Comparison of ENCODE assay signal across 10 cellular contexts in genomic region chr10:104334965-104335650, GRCh38. TPM values are rescaled to one million over a fixed set of nuclear protein-coding genes. Genes with fewer than 3 reads are reported as not detected.
A peak's percentile ranks its signal among the peaks of the same experiment; 100 is the strongest.
DNase-seq lines count a peak whose midpoint lies in the region; ATAC-seq, FAIRE-seq and TF ChIP-seq lines count a peak whose summit lies in the region.
"Had no signal": no experiment of that assay in that cellular context is flagged by ENCODE, and none has a peak within 500 bp of the region (broad histone marks: within the 10 kb centered on the region; RNA-seq: fewer than 3 reads in every experiment).

No MANE protein-coding gene starts in this region.

- FAIRE-seq in keratinocyte (lab: Jason Lieb, UNC), result peak; percentile 72

- H3K36me3 Mint-ChIP-seq in activated CD4-positive, alpha-beta T cell treated with anti-CD3 and anti-CD28 coated beads for 36 hours (ENCODE audit: low read depth), result peaks cover 25% of the 10 kb centered on the region
- peaks cover 57% of the 10 kb centered on the region for H3K36me3 Mint-ChIP-seq in activated T-cell treated with anti-CD3 and anti-CD28 coated beads, Interleukin-2, amount 50 U/mL, for 24 hours (ENCODE audit: low read depth)

- peaks cover 59% of the 10 kb centered on the region for H3K4me1 ChIP-seq in keratinocyte (ENCODE audit: control insufficient read depth, extremely low read depth, insufficient read depth, low read length)
- peaks cover 71 to 73% of the 10 kb centered on the region in 2 donors for H3K4me1 ChIP-seq in thyroid gland
- peaks cover 0 to 2% of the 10 kb centered on the region in 2 donors for H3K4me1 ChIP-seq in aorta (ENCODE audit: control insufficient read depth in 1 of 2, insufficient read depth in 2 of 2, low read length in 2 of 2)

- no peak for ATAC-seq in activated CD4-positive, alpha-beta T cell treated with anti-CD3 and anti-CD28 coated beads for 36 hours
- ATAC-seq in aorta (ENCODE audit: low FRiP score), result no peak
- ATAC-seq in GM18870 (IDR thresholded peaks at IDR 0.05; ENCODE audit: unreplicated experiment), result no peak

- H3K4me1 Mint-ChIP-seq in activated CD4-positive, alpha-beta T cell treated with anti-CD3 and anti-CD28 coated beads for 36 hours, result peaks cover 72% of the 10 kb centered on the region
- H3K4me1 Mint-ChIP-seq in activated T-cell treated with anti-CD3 and anti-CD28 coated beads, Interleukin-2, amount 50 U/mL, for 24 hours (ENCODE audit: low read depth), result peaks cover 77% of the 10 kb centered on the region

- intact Hi-C loops in activated CD4-positive, alpha-beta T cell treated with anti-CD3 and anti-CD28 coated beads for 36 hours (cut with DNase I, micrococcal nuclease), result loop anchor here (5.0 kb wide), 2 partner anchors 213 to 418 kb away; partner anchors contain the start of genes SFR1 (in 2 of the 2) and STN1 (in 1 of the 2)
- intact Hi-C loops in thyroid gland (cut with DNase I), result no loop called here
- intact Hi-C loops in aorta (cut with DNase I), result loop anchor here in 1 of 2 donors (5.0 kb wide), 1 partner anchor 418 kb away; the partner anchor contains the start of gene STN1

- TF ChIP-seq CTCF in keratinocyte (optimal IDR thresholded peaks at IDR 0.05 in 1 of 3, IDR thresholded peaks at IDR 0.05 in 1 of 3, conservative IDR thresholded peaks at IDR 0.05 in 1 of 3; ENCODE audit: extremely low read depth in 1 of 3, insufficient read depth in 2 of 3, low read length in 3 of 3), result no peak
- TF ChIP-seq CTCF in thyroid gland (IDR thresholded peaks at IDR 0.05), result no peak

- no peaks in the 10 kb centered on the region for H3K9me3 Mint-ChIP-seq in activated CD4-positive, alpha-beta T cell treated with anti-CD3 and anti-CD28 coated beads for 36 hours (ENCODE audit: low read depth)
- H3K9me3 Mint-ChIP-seq in activated T-cell treated with anti-CD3 and anti-CD28 coated beads, Interleukin-2, amount 50 U/mL, for 24 hours, result no peaks in the 10 kb centered on the region

- peak overlapping the region; percentile 93 for H3K4me3 Mint-ChIP-seq in activated CD4-positive, alpha-beta T cell treated with anti-CD3 and anti-CD28 coated beads for 36 hours
- peak overlapping the region; percentile 87 for H3K4me3 Mint-ChIP-seq in activated T-cell treated with anti-CD3 and anti-CD28 coated beads, Interleukin-2, amount 50 U/mL, for 24 hours

- H3K4me2 ChIP-seq in keratinocyte (ENCODE audit: control insufficient read depth, extremely low read depth, insufficient read depth, low read depth, low read length), result peak overlapping the region; percentile 77

- POLR2A ChIA-PET in activated CD4-positive, alpha-beta T cell treated with anti-CD3 and anti-CD28 coated beads for 36 hours (lab: Charles Lee), result interaction anchor here (1.3 kb wide), 1 partner anchor 17 kb away, joined by 4 read pairs; no protein-coding TSS in a partner anchor

- H3K4me3 ChIP-seq in keratinocyte (ENCODE audit: control insufficient read depth in 2 of 3, extremely low read depth in 1 of 3, insufficient read depth in 2 of 3, low read depth in 1 of 3, low read length in 3 of 3) (peak overlapping the region in 2 of 3 experiments; percentile 23 to 90), thyroid gland (replicated peaks in 1 of 3) (peak overlapping the region in 1 of 3 donors; percentile 86), aorta (ENCODE audit: low read length in 2 of 2) (no peak overlapping the region)

- peak overlapping the region; percentile 95 for H3K9ac ChIP-seq in keratinocyte (ENCODE audit: control insufficient read depth, extremely low read depth, insufficient read depth, low read length)

- dilution Hi-C loops in keratinocyte (cut with MboI; ENCODE audit: extremely low pct_ligation_motif_present, low sequenced_read_pairs), result no loop called here

- no peaks in the 10 kb centered on the region for H3K27me3 Mint-ChIP-seq in activated CD4-positive, alpha-beta T cell treated with anti-CD3 and anti-CD28 coated beads for 36 hours
- no peaks in the 10 kb centered on the region for H3K27me3 Mint-ChIP-seq in activated T-cell treated with anti-CD3 and anti-CD28 coated beads, Interleukin-2, amount 50 U/mL, for 24 hours

- CTCF ChIA-PET in activated CD4-positive, alpha-beta T cell treated with anti-CD3 and anti-CD28 coated beads for 36 hours (lab: Charles Lee), result interaction anchor here (0.5 to 5.3 kb wide), 5 partner anchors 12 to 61 kb away, joined by 3 to 64 read pairs (median 9); no protein-coding TSS in a partner anchor

- peaks cover 0 to 12% of the 10 kb centered on the region in 2 experiments for H3K36me3 ChIP-seq in keratinocyte (ENCODE audit: control insufficient read depth in 2 of 2, extremely low read depth in 1 of 2, insufficient read depth in 2 of 2, low read length in 2 of 2)
- no peaks in the 10 kb centered on the region for H3K36me3 ChIP-seq in thyroid gland
- no peaks in the 10 kb centered on the region for H3K36me3 ChIP-seq in aorta (ENCODE audit: control insufficient read depth in 1 of 2, insufficient read depth in 2 of 2, low read length in 1 of 2)
- H3K36me3 ChIP-seq: adrenal gland had no signal

- 58 to 63% methylated on average over 13 of the region's 13 CpGs for WGBS in thyroid gland, 2 donors
- WGBS in aorta, 2 donors, result 88 to 91% methylated on average over 13 of the region's 13 CpGs

- H4K20me1 ChIP-seq in keratinocyte (ENCODE audit: control insufficient read depth, extremely low read depth, insufficient read depth, low read length), result no peaks in the 10 kb centered on the region

- peaks cover 71% of the 10 kb centered on the region for H3K79me2 ChIP-seq in keratinocyte (ENCODE audit: control insufficient read depth, insufficient read depth, low read length)

- H3K9me1 ChIP-seq in keratinocyte (ENCODE audit: control insufficient read depth, extremely low read depth, insufficient read depth, low read length), result peaks cover 7% of the 10 kb centered on the region

- no peaks in the 10 kb centered on the region for H3K27me3 ChIP-seq in keratinocyte (ENCODE audit: control insufficient read depth, extremely low read depth, insufficient read depth, low read length)
- no peaks in the 10 kb centered on the region for H3K27me3 ChIP-seq in thyroid gland
- no peaks in the 10 kb centered on the region for H3K27me3 ChIP-seq in aorta (ENCODE audit: control insufficient read depth in 1 of 2, insufficient read depth in 2 of 2, low read length in 1 of 2)
- H3K27me3 ChIP-seq: adrenal gland had no signal

- TF ChIP-seq POLR2A in thyroid gland (IDR thresholded peaks at IDR 0.05), result peak in 1 of 2 donors; percentile 44

- H2AFZ ChIP-seq in keratinocyte (ENCODE audit: control insufficient read depth, low read length), result no peak overlapping the region

- H3K9me3 ChIP-seq in keratinocyte (ENCODE audit: control insufficient read depth, low read depth, low read length) (no peaks in the 10 kb centered on the region), thyroid gland (no peaks in the 10 kb centered on the region), aorta (ENCODE audit: control insufficient read depth, low read length) (no peaks in the 10 kb centered on the region)
- H3K9me3 ChIP-seq: adrenal gland had no signal

- H3K27ac ChIP-seq in keratinocyte (ENCODE audit: control insufficient read depth, insufficient read depth, low read length) (peak overlapping the region; percentile 69), thyroid gland (peak overlapping the region; percentile 36 to 99 (median 98)), aorta (ENCODE audit: low read depth in 1 of 2, low read length in 2 of 2) (no peak overlapping the region)

- H3K27ac Mint-ChIP-seq in activated CD4-positive, alpha-beta T cell treated with anti-CD3 and anti-CD28 coated beads for 36 hours, result peak overlapping the region; percentile 39
- H3K27ac Mint-ChIP-seq in activated T-cell treated with anti-CD3 and anti-CD28 coated beads, Interleukin-2, amount 50 U/mL, for 24 hours, result peak overlapping the region; percentile 99

- DNase-seq in activated CD4-positive, alpha-beta T cell treated with anti-CD3 and anti-CD28 coated beads for 36 hours, result no peak
- no peak for DNase-seq in activated CD4-positive, alpha-beta T cell treated with anti-CD3 and anti-CD28 coated beads, Interleukin-2, amount 50 U/mL, for 4 hours
- no peak for DNase-seq in activated T-cell treated with anti-CD3 and anti-CD28 coated beads, Interleukin-2, amount 50 U/mL, for 24 hours
- DNase-seq in keratinocyte (ENCODE audit: low read depth, low spot score), result no peak
- peak; percentile 75 to 78 for DNase-seq in thyroid gland
- no peak for DNase-seq in OCI-M1 (lab: John Stamatoyannopoulos, UW)
- DNase-seq in aorta, result no peak
- DNase-seq: COR-L47 had no signal

RNA-seq across cellular contexts. Expression of gene ITPRIP, which starts 3.2 kb away (rescaled TPM):
- 10 to 100 TPM; 20.3 to 21.6 TPM for total RNA-seq in activated CD4-positive, alpha-beta T cell treated with anti-CD3 and anti-CD28 coated beads for 36 hours
- polyA plus RNA-seq in keratinocyte (11.9 to 13.8 TPM (median 12.1 TPM) in 3 replicates), aorta (10 to 100 TPM in 1 of 2 donors, 1 to 10 TPM in 1; 4.3 to 15.5 TPM)
- 17.4 TPM for polyA plus RNA-seq in keratinocyte (2011; ENCODE audit: low read depth)
- 6.5 and 6.6 TPM in 2 replicates for polyA plus RNA-seq in keratinocyte (2011; cell fraction: cytosol; rRNA removed)
- polyA plus RNA-seq in keratinocyte (2011; cell fraction: nucleus; rRNA removed), result 29.0 and 31.0 TPM in 2 replicates
- polyA plus RNA-seq in keratinocyte (2012; ENCODE audit: low replicate concordance), result 11.3 and 42.3 TPM in 2 replicates
- 17.5 to 24.9 TPM (median 20.1 TPM) in 3 replicates for polyA minus RNA-seq in keratinocyte
- polyA minus RNA-seq in keratinocyte (2011; cell fraction: cytosol; rRNA and poly(A)+ RNA removed), result 12.3 TPM
- polyA minus RNA-seq in keratinocyte (2011; cell fraction: nucleus; rRNA and poly(A)+ RNA removed), result 36.4 and 39.5 TPM in 2 replicates
- total RNA-seq in thyroid gland (10 to 100 TPM; 28.0 to 44.2 (median 29.4) TPM), aorta (10 to 100 TPM; 22.3 to 51.4 TPM)

RNA-seq across cellular contexts. Expression of gene CFAP58, which starts 18.5 kb away (rescaled TPM):
- total RNA-seq in activated CD4-positive, alpha-beta T cell treated with anti-CD3 and anti-CD28 coated beads for 36 hours, result under 1 TPM; 0.60 to 0.64 TPM
- polyA plus RNA-seq in keratinocyte (0.82 to 2.3 TPM (median 1.4 TPM) in 3 replicates), aorta (under 1 TPM; 0.38 to 0.67 TPM)
- polyA plus RNA-seq in keratinocyte (2011; ENCODE audit: low read depth), result 1.7 TPM
- 1.7 and 2.5 TPM in 2 replicates for polyA plus RNA-seq in keratinocyte (2011; cell fraction: cytosol; rRNA removed)
- 1.4 and 2.1 TPM in 2 replicates for polyA plus RNA-seq in keratinocyte (2011; cell fraction: nucleus; rRNA removed)
- 0.49 and 1.7 TPM in 2 replicates for polyA plus RNA-seq in keratinocyte (2012; ENCODE audit: low replicate concordance)
- 0.33 to 0.90 TPM in 2 of 3 replicates, not detected in the other for polyA minus RNA-seq in keratinocyte
- polyA minus RNA-seq in keratinocyte (2011; cell fraction: cytosol; rRNA and poly(A)+ RNA removed), result 0.58 TPM
- 0.21 and 0.54 TPM in 2 replicates for polyA minus RNA-seq in keratinocyte (2011; cell fraction: nucleus; rRNA and poly(A)+ RNA removed)
- total RNA-seq in thyroid gland (1 to 10 TPM; 1.0 to 1.6 (median 1.2) TPM), aorta (1 to 10 TPM; 1.1 to 1.3 TPM)

Comparison
In these comparisons a context has a peak if more than half of its experiments do, and no peak if none do; other contexts are left out.
1. DNase-seq: peak in thyroid gland (2 of 2); none in activated CD4-positive, alpha-beta T cell treated with anti-CD3 and anti-CD28 coated beads for 36 hours (single experiment), activated CD4-positive, alpha-beta T cell treated with anti-CD3 and anti-CD28 coated beads, Interleukin-2, amount 50 U/mL, for 4 hours (0 of 2), activated T-cell treated with anti-CD3 and anti-CD28 coated beads, Interleukin-2, amount 50 U/mL, for 24 hours (single experiment), keratinocyte (single experiment), OCI-M1 (single experiment) and aorta (0 of 2).
2. H3K27ac ChIP-seq: peak in keratinocyte (single experiment) and thyroid gland (3 of 3); none in aorta (0 of 2).
3. H3K4me3 ChIP-seq: peak in keratinocyte (2 of 3); none in aorta (0 of 2).